7 cellular contexts compared by ENCODE assay signal in the genomic region with DNA sequence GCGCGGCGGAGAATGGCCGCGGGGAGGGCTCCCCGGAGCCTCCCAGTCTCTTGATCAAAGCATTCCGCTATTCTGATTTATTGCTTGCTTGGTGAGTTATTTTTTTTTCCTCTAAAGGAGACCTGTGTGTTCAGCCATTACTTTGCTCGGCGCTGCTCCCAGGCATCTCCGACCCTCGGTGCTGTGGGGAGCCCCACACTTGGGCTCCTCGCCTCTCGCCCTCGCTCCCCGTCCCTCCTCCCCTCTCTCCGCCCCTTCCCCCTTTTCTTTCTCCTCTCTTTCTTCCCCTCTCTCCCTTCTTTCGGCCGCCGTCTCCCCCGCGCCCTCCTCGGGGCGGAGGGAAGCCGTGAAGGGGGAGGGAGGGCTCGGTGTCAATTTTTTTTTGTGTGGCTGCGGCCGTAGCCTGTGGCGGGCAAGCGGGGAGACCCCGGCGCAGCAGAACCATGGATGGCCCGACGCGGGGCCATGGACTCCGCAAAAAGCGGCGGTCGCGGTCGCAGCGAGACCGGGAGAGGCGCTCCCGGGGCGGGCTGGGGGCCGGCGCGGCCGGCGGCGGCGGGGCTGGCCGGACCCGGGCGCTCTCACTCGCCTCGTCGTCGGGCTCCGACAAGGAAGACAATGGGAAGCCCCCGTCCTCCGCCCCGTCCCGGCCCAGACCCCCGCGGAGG. TPM values are rescaled to one million over a fixed set of nuclear protein-coding genes. Genes with fewer than 3 reads are reported as not detected.
DNase-seq lines count a peak whose midpoint lies in the region; ATAC-seq and TF ChIP-seq lines count a peak whose summit lies in the region.

No MANE protein-coding gene starts in this region.

- no peak for TF ChIP-seq CTCF in GM12865 (IDR thresholded peaks at IDR 0.05; ENCODE audit: insufficient read depth, low read depth, low read length, missing control alignments)
- no peak for TF ChIP-seq CTCF in coronary artery (IDR thresholded peaks at IDR 0.05)
- TF ChIP-seq CTCF in vagina (IDR thresholded peaks at IDR 0.05) = no peak

- no peaks in the 10 kb centered on the region for H3K9me3 ChIP-seq in mononuclear cell (ENCODE audit: low read depth, low read length)
- no peaks in the 10 kb centered on the region for H3K9me3 ChIP-seq in vagina

- H3K27ac ChIP-seq in coronary artery = peak overlapping the region; percentile 70 to 90
- H3K27ac ChIP-seq in vagina = peak overlapping the region; percentile 87

- H3K27me3 ChIP-seq in mononuclear cell (ENCODE audit: insufficient read depth, low read length) (peaks cover 35% of the 10 kb centered on the region), vagina (no peaks in the 10 kb centered on the region)

- ATAC-seq in HG03342 (IDR thresholded peaks at IDR 0.05; ENCODE audit: unreplicated experiment) = no peak
- no peak for ATAC-seq in HG03469 (IDR thresholded peaks at IDR 0.05; ENCODE audit: unreplicated experiment)

- DNase-seq in GM12865 (ENCODE audit: low read depth) = peak; percentile 9
- DNase-seq in NCI-H1694 (lab: John Stamatoyannopoulos, UW) = peak; percentile 12
- no peak for DNase-seq in coronary artery (ENCODE audit: low spot score)
- DNase-seq in vagina (ENCODE audit: extremely low spot score in 2 of 2) = no peak

- H3K36me3 ChIP-seq in vagina = no peaks in the 10 kb centered on the region

- intact Hi-C loops in vagina (cut with DNase I) = no loop called here

- H3K4me1 ChIP-seq in mononuclear cell (ENCODE audit: insufficient read depth, low read length) = peaks cover 20% of the 10 kb centered on the region
- peaks cover 30% of the 10 kb centered on the region for H3K4me1 ChIP-seq in vagina

- H3K4me3 ChIP-seq in GM12865 (ENCODE audit: low read depth, low read length) (peak overlapping the region; percentile 92), coronary artery (peak overlapping the region; percentile 88), mononuclear cell (ENCODE audit: low read length) (peak overlapping the region; percentile 50), vagina (peak overlapping the region; percentile 84 to 86)

- no peak for TF ChIP-seq POLR2A in vagina (IDR thresholded peaks at IDR 0.05)

RNA-seq across cellular contexts. Expression of a gene that starts 1.1 kb away (rescaled TPM):
- total RNA-seq in mononuclear cell = 16.5 TPM
- total RNA-seq in vagina = 53.0 TPM

Comparison
In these comparisons a context has a peak if more than half of its experiments do, and no peak if none do; other contexts are left out.
1. DNase-seq: peak in GM12865 (single experiment) and NCI-H1694 (single experiment); none in coronary artery (single experiment) and vagina (0 of 2).
2. Peak in every context shown above with its lines, with median percentiles within 50 percentile points of each other: H3K4me3 ChIP-seq.